In genomic region chr15:101003706-101004105, GRCh38 we compare ENCODE assay signal across 19 cellular contexts.
"Had no signal": no experiment of that assay in that cellular context is flagged by ENCODE, and none has a peak within 500 bp of the region (broad histone marks: within the 10 kb centered on the region; RNA-seq: fewer than 3 reads in every experiment).

No MANE protein-coding gene starts in this region.

- DNase-seq: activated naive CD8-positive, alpha-beta T cell treated with anti-CD3 and anti-CD28 coated beads, Interleukin-2, amount 10 ng/mL, durations not matched to agents 7 days and 5 days; activated T-cell treated with anti-CD3 and anti-CD28 coated beads, Interleukin-2, amount 50 U/mL, for 72 hours; brain microvascular endothelial cell; cerebellar nuclear complex; erythroblast; left cardiac atrium; lower lobe of right lung; ovary; stimulated activated CD4-positive, alpha-beta T cell treated with anti-CD3 and anti-CD28 coated beads, Interleukin-12 subunit alpha, Interleukin-12 subunit beta, amount 100 ng/mL, for 4 hours; T-helper 1 cell; T1000; thyroid gland had no signal

- H3K27ac Mint-ChIP-seq: activated naive CD8-positive, alpha-beta T cell treated with anti-CD3 and anti-CD28 coated beads, Interleukin-2, amount 10 ng/mL, durations not matched to agents 7 days and 5 days; activated T-cell treated with anti-CD3 and anti-CD28 coated beads, Interleukin-2, amount 50 U/mL, for 72 hours; mesothelial cell of epicardium; stimulated activated effector memory CD8-positive, alpha-beta T cell treated with anti-CD3 and anti-CD28 coated beads, Interleukin-12 subunit alpha, Interleukin-12 subunit beta, amount 100 ng/mL, for 72 hours had no signal

- H3K4me3 ChIP-seq: gastroesophageal sphincter, heart right ventricle, lower lobe of right lung, ovary, thyroid gland had no signal

- H3K9me3 Mint-ChIP-seq: activated naive CD8-positive, alpha-beta T cell treated with anti-CD3 and anti-CD28 coated beads, Interleukin-2, amount 10 ng/mL, durations not matched to agents 7 days and 5 days; activated T-cell treated with anti-CD3 and anti-CD28 coated beads, Interleukin-2, amount 50 U/mL, for 72 hours; stimulated activated effector memory CD8-positive, alpha-beta T cell treated with anti-CD3 and anti-CD28 coated beads, Interleukin-12 subunit alpha, Interleukin-12 subunit beta, amount 100 ng/mL, for 72 hours had no signal

- H3K4me3 Mint-ChIP-seq: activated naive CD8-positive, alpha-beta T cell treated with anti-CD3 and anti-CD28 coated beads, Interleukin-2, amount 10 ng/mL, durations not matched to agents 7 days and 5 days; activated T-cell treated with anti-CD3 and anti-CD28 coated beads, Interleukin-2, amount 50 U/mL, for 72 hours; mesothelial cell of epicardium; neural crest cell; stimulated activated effector memory CD8-positive, alpha-beta T cell treated with anti-CD3 and anti-CD28 coated beads, Interleukin-12 subunit alpha, Interleukin-12 subunit beta, amount 100 ng/mL, for 72 hours had no signal

- H3K27ac ChIP-seq: brain microvascular endothelial cell, gastroesophageal sphincter, heart right ventricle, lower lobe of right lung, ovary, thyroid gland had no signal

- H3K36me3 Mint-ChIP-seq: activated naive CD8-positive, alpha-beta T cell treated with anti-CD3 and anti-CD28 coated beads, Interleukin-2, amount 10 ng/mL, durations not matched to agents 7 days and 5 days; mesothelial cell of epicardium had no signal

- ATAC-seq: activated CD4-positive, CD25-positive, alpha-beta regulatory T cell treated with anti-CD3 and anti-CD28 coated beads, Interleukin-2, amount 50 U/mL, for 24 hours; activated T-cell treated with anti-CD3 and anti-CD28 coated beads, Interleukin-2, amount 50 U/mL, for 72 hours; gastroesophageal sphincter; heart right ventricle; left cardiac atrium; lower lobe of right lung; SK-N-SH treated with all-trans-retinoic acid at 6 μM for 48 hours; stimulated activated effector memory CD8-positive, alpha-beta T cell treated with anti-CD3 and anti-CD28 coated beads, Interleukin-12 subunit alpha, Interleukin-12 subunit beta, amount 100 ng/mL, for 72 hours had no signal
